ENCODE assay signal across 2 cellular contexts in genomic region chr9:9214052-9214451, GRCh38.
TF ChIP-seq lines count a peak whose summit lies in the region.

No MANE protein-coding gene starts in this region.

TF ChIP-seq in SK-N-SH, 30 proteins besides CTCF, POLR2A, EP300 and RAD21 (continued from another document):
- TF ChIP-seq MEF2A (IDR thresholded peaks at IDR 0.05; ENCODE audit: borderline replicate concordance, low read depth) (no peak), FOXJ3 (CRISPR knock-in tag; IDR thresholded peaks at IDR 0.05) (peak; percentile 91), ELF1 (IDR thresholded peaks at IDR 0.05) (no peak), NRF1 (IDR thresholded peaks at IDR 0.05; ENCODE audit: low read depth, low read length) (no peak), RCOR1 (IDR thresholded peaks at IDR 0.05; ENCODE audit: low read length) (peak; percentile 89), GATA2 (CRISPR knock-in tag; IDR thresholded peaks at IDR 0.05) (peak; percentile 84), FOSL2 (IDR thresholded peaks at IDR 0.05; ENCODE audit: borderline replicate concordance, low read depth) (no peak), USF1 (IDR thresholded peaks at IDR 0.05; ENCODE audit: borderline replicate concordance, low read depth) (no peak), GABPA (IDR thresholded peaks at IDR 0.05; ENCODE audit: low read depth) (no peak), RFX5 (IDR thresholded peaks at IDR 0.05; ENCODE audit: low read length) (no peak), SIN3A (IDR thresholded peaks at IDR 0.05; ENCODE audit: borderline replicate concordance, low read depth, low read length) (no peak)
- TF ChIP-seq, protein P1, sequence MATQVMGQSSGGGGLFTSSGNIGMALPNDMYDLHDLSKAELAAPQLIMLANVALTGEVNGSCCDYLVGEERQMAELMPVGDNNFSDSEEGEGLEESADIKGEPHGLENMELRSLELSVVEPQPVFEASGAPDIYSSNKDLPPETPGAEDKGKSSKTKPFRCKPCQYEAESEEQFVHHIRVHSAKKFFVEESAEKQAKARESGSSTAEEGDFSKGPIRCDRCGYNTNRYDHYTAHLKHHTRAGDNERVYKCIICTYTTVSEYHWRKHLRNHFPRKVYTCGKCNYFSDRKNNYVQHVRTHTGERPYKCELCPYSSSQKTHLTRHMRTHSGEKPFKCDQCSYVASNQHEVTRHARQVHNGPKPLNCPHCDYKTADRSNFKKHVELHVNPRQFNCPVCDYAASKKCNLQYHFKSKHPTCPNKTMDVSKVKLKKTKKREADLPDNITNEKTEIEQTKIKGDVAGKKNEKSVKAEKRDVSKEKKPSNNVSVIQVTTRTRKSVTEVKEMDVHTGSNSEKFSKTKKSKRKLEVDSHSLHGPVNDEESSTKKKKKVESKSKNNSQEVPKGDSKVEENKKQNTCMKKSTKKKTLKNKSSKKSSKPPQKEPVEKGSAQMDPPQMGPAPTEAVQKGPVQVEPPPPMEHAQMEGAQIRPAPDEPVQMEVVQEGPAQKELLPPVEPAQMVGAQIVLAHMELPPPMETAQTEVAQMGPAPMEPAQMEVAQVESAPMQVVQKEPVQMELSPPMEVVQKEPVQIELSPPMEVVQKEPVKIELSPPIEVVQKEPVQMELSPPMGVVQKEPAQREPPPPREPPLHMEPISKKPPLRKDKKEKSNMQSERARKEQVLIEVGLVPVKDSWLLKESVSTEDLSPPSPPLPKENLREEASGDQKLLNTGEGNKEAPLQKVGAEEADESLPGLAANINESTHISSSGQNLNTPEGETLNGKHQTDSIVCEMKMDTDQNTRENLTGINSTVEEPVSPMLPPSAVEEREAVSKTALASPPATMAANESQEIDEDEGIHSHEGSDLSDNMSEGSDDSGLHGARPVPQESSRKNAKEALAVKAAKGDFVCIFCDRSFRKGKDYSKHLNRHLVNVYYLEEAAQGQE (IDR thresholded peaks at IDR 0.05; ENCODE audit: low read depth, low read length), result no peak
- TF ChIP-seq, protein P2, sequence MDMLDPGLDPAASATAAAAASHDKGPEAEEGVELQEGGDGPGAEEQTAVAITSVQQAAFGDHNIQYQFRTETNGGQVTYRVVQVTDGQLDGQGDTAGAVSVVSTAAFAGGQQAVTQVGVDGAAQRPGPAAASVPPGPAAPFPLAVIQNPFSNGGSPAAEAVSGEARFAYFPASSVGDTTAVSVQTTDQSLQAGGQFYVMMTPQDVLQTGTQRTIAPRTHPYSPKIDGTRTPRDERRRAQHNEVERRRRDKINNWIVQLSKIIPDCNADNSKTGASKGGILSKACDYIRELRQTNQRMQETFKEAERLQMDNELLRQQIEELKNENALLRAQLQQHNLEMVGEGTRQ (IDR thresholded peaks at IDR 0.05; ENCODE audit: borderline replicate concordance, low read depth, low read length), result no peak

TF ChIP-seq in SK-N-SH treated with all-trans-retinoic acid at 6 μM for 48 hours, 23 proteins besides CTCF, POLR2A, EP300 and RAD21 (continued from another document):
- no peak for TF ChIP-seq CREB5 (CRISPR knock-in tag; IDR thresholded peaks at IDR 0.05; ENCODE audit: low read depth)
- no peak for TF ChIP-seq ZFP3 (CRISPR knock-in tag; IDR thresholded peaks at IDR 0.05)
- TF ChIP-seq PPARA (CRISPR knock-in tag; IDR thresholded peaks at IDR 0.05; ENCODE audit: borderline replicate concordance), result no peak
- TF ChIP-seq TSHZ2 (CRISPR knock-in tag; IDR thresholded peaks at IDR 0.05), result no peak
- no peak for TF ChIP-seq ARNTL (CRISPR knock-in tag; IDR thresholded peaks at IDR 0.05; ENCODE audit: borderline replicate concordance, low read depth)
- TF ChIP-seq SNAI2 (CRISPR knock-in tag; IDR thresholded peaks at IDR 0.05), result no peak
- TF ChIP-seq ZNF70 (CRISPR knock-in tag; IDR thresholded peaks at IDR 0.05), result no peak
- no peak for TF ChIP-seq ESRRG (CRISPR knock-in tag; IDR thresholded peaks at IDR 0.05)
- no peak for TF ChIP-seq POU6F1 (CRISPR knock-in tag; IDR thresholded peaks at IDR 0.05; ENCODE audit: borderline replicate concordance, low read depth)
